Comparison of ENCODE assay signal across 17 cellular contexts in genomic region chr21:32240708-32241433, GRCh38. TPM values are rescaled to one million over a fixed set of nuclear protein-coding genes. Genes with fewer than 3 reads are reported as not detected.
DNase-seq lines count a peak whose midpoint lies in the region; ATAC-seq and TF ChIP-seq lines count a peak whose summit lies in the region.
"Had no signal": no experiment of that assay in that cellular context is flagged by ENCODE, and none has a peak within 500 bp of the region (broad histone marks: within the 10 kb centered on the region; RNA-seq: fewer than 3 reads in every experiment).

No MANE protein-coding gene starts in this region.

- H3K4me2 ChIP-seq in MM.1S (ENCODE audit: low read depth, low read length) = no peak overlapping the region

- H2AFZ ChIP-seq in MM.1S (ENCODE audit: low read length) = no peak overlapping the region

- no peaks in the 10 kb centered on the region for H3K4me1 ChIP-seq in MM.1S (ENCODE audit: low read length)
- H3K4me1 ChIP-seq in aorta (ENCODE audit: control insufficient read depth in 1 of 2, insufficient read depth in 2 of 2, low read length in 2 of 2) = peaks cover 0 to 4% of the 10 kb centered on the region in 2 donors
- H3K4me1 ChIP-seq: psoas muscle had no signal

- H3K27ac Mint-ChIP-seq in stimulated activated naive CD8-positive, alpha-beta T cell treated with anti-CD3 and anti-CD28 coated beads, Interleukin-15, amount 100 ng/mL, for 72 hours = peak overlapping the region; percentile 3 to 42
- H3K27ac Mint-ChIP-seq: activated CD8-positive, alpha-beta T cell treated with anti-CD3 and anti-CD28 coated beads, Interleukin-2, amount 10 ng/mL, durations not matched to agents 7 days and 5 days; activated naive CD4-positive, alpha-beta T cell treated with anti-CD3 and anti-CD28 coated beads for 36 hours had no signal

- TF ChIP-seq POLR2A in lower leg skin (IDR thresholded peaks at IDR 0.05) = no peak

- ATAC-seq in stimulated activated naive CD8-positive, alpha-beta T cell treated with anti-CD3 and anti-CD28 coated beads, Interleukin-15, amount 100 ng/mL, for 72 hours = no peak
- ATAC-seq in stimulated activated naive CD8-positive, alpha-beta T cell treated with anti-CD3 and anti-CD28 coated beads, Interleukin-15, Interleukin-2, amounts not matched to agents 100 U/mL and 50 U/mL, for 24 hours = no peak
- ATAC-seq in aorta (ENCODE audit: low FRiP score) = no peak
- ATAC-seq in HG03439 (IDR thresholded peaks at IDR 0.05; ENCODE audit: unreplicated experiment) = no peak
- ATAC-seq: activated CD8-positive, alpha-beta T cell treated with anti-CD3 and anti-CD28 coated beads, Interleukin-2, amount 10 ng/mL, durations not matched to agents 7 days and 5 days; PC-3; psoas muscle had no signal

- no peaks in the 10 kb centered on the region for H3F3A ChIP-seq in MM.1S (ENCODE audit: insufficient read depth, low read length)

- H3K79me2 ChIP-seq in MM.1S (ENCODE audit: low read length) = no peaks in the 10 kb centered on the region

- no peak overlapping the region for H3K4me3 Mint-ChIP-seq in stimulated activated naive CD8-positive, alpha-beta T cell treated with anti-CD3 and anti-CD28 coated beads, Interleukin-15, amount 100 ng/mL, for 72 hours
- H3K4me3 Mint-ChIP-seq: activated CD8-positive, alpha-beta T cell treated with anti-CD3 and anti-CD28 coated beads, Interleukin-2, amount 10 ng/mL, durations not matched to agents 7 days and 5 days; activated naive CD4-positive, alpha-beta T cell treated with anti-CD3 and anti-CD28 coated beads for 36 hours had no signal

- TF ChIP-seq CTCF in MM.1S (IDR thresholded peaks at IDR 0.05; ENCODE audit: low read length) (no peak), lower leg skin (IDR thresholded peaks at IDR 0.05) (no peak)

- WGBS in aorta, 2 donors = 4 to 9% methylated on average over 8 of the region's 8 CpGs
- 72 to 74% methylated on average over 8 of the region's 8 CpGs for WGBS in lower leg skin, 2 donors

- peaks cover 8% of the 10 kb centered on the region for H3K4me1 Mint-ChIP-seq in stimulated activated naive CD8-positive, alpha-beta T cell treated with anti-CD3 and anti-CD28 coated beads, Interleukin-15, amount 100 ng/mL, for 72 hours

- H3K27ac ChIP-seq in MM.1S (ENCODE audit: low read length) (no peak overlapping the region), aorta (ENCODE audit: low read depth in 1 of 2, low read length in 2 of 2) (peak overlapping the region; percentile 24 to 86)
- H3K27ac ChIP-seq: psoas muscle had no signal

- peaks cover 0 to 9% of the 10 kb centered on the region in 2 donors for H3K9me3 Mint-ChIP-seq in stimulated activated naive CD8-positive, alpha-beta T cell treated with anti-CD3 and anti-CD28 coated beads, Interleukin-15, amount 100 ng/mL, for 72 hours

- intact Hi-C loops in aorta (cut with DNase I) = no loop called here
- intact Hi-C loops in lower leg skin (cut with DNase I; ENCODE audit: low total_unique reads) = no loop called here

- no peak for DNase-seq in stimulated activated naive CD8-positive, alpha-beta T cell treated with anti-CD3 and anti-CD28 coated beads, Interleukin-15, amount 100 ng/mL, for 72 hours
- DNase-seq in stimulated activated naive CD8-positive, alpha-beta T cell treated with anti-CD3 and anti-CD28 coated beads, Interleukin-15, Interleukin-2, amounts not matched to agents 100 U/mL and 50 U/mL, for 24 hours = no peak
- DNase-seq in MM.1S (peak; percentile 37), fibroblast of peridontal ligament (ENCODE audit: extremely low read depth) (peak; percentile 61), aorta (no peak), lower leg skin (ENCODE audit: low spot score in 2 of 2) (no peak), SIG-M5 treated with dmso at 0.1 percent for 504 hours (lab: John Stamatoyannopoulos, UW; ENCODE audit: unreplicated experiment) (no peak)
- DNase-seq: activated CD8-positive, alpha-beta T cell treated with anti-CD3 and anti-CD28 coated beads, Interleukin-2, amount 10 ng/mL, durations not matched to agents 7 days and 5 days; activated naive CD4-positive, alpha-beta T cell treated with anti-CD3 and anti-CD28 coated beads for 36 hours; cerebellar nuclear complex; NCI-H1417; NCI-H446; PC-3; psoas muscle had no signal

- no peaks in the 10 kb centered on the region for H4K20me1 ChIP-seq in MM.1S (ENCODE audit: insufficient read depth, low read length)

- no peaks in the 10 kb centered on the region for H3K36me3 ChIP-seq in MM.1S (replicated peaks; ENCODE audit: insufficient read depth, low read length)
- no peaks in the 10 kb centered on the region for H3K36me3 ChIP-seq in aorta (ENCODE audit: control insufficient read depth in 1 of 2, insufficient read depth in 2 of 2, low read length in 1 of 2)

- H3K4me3 ChIP-seq in MM.1S (ENCODE audit: low read length) (no peak overlapping the region), aorta (ENCODE audit: low read length in 2 of 2) (peak overlapping the region in 1 of 2 donors; percentile 10), lower leg skin (ENCODE audit: low read depth, poor library complexity, severe bottlenecking) (no peak overlapping the region)
- H3K4me3 ChIP-seq: psoas muscle had no signal

- H3K27me3 Mint-ChIP-seq in stimulated activated naive CD8-positive, alpha-beta T cell treated with anti-CD3 and anti-CD28 coated beads, Interleukin-15, amount 100 ng/mL, for 72 hours = peaks cover 9% of the 10 kb centered on the region

- no peaks in the 10 kb centered on the region for H3K27me3 ChIP-seq in MM.1S (replicated peaks; ENCODE audit: insufficient read depth, low read length)
- peaks cover 0 to 3% of the 10 kb centered on the region in 2 donors for H3K27me3 ChIP-seq in aorta (ENCODE audit: control insufficient read depth in 1 of 2, insufficient read depth in 2 of 2, low read length in 1 of 2)

- H3K9me3 ChIP-seq in MM.1S (replicated peaks; ENCODE audit: insufficient read depth, low read length) = no peaks in the 10 kb centered on the region
- peaks cover 4% of the 10 kb centered on the region for H3K9me3 ChIP-seq in aorta (ENCODE audit: control insufficient read depth, low read length)
- H3K9me3 ChIP-seq: psoas muscle had no signal

- H3K9me2 ChIP-seq in MM.1S (replicated peaks; ENCODE audit: insufficient read depth, low read length) = no peaks in the 10 kb centered on the region

- no peak overlapping the region for H3K9ac ChIP-seq in MM.1S (ENCODE audit: low read length)

RNA-seq across cellular contexts. Expression of gene MIS18A, which starts 38.0 kb away (rescaled TPM):
- total RNA-seq in aorta (1 to 10 TPM; 4.6 to 5.5 TPM), lower leg skin (1 to 10 TPM; 2.2 to 7.7 (median 3.9) TPM)
- 1 to 10 TPM; 3.3 to 4.8 TPM for polyA plus RNA-seq in aorta

RNA-seq across cellular contexts. Expression of gene MRAP, which starts 57.8 kb away (rescaled TPM):
- total RNA-seq in aorta (under 1 TPM in 1 of 2 donors, not detected in 1; 0.42 TPM), lower leg skin (1 to 10 TPM in 2 of 4 donors, under 1 TPM in 1, not detected in 1; 0.45 to 1.4 (median 1.3) TPM)
- under 1 TPM in 1 of 2 donors, not detected in 1; 0.38 TPM for polyA plus RNA-seq in aorta
- total RNA-seq: activated CD8-positive, alpha-beta T cell treated with anti-CD3 and anti-CD28 coated beads, Interleukin-2, amount 10 ng/mL, durations not matched to agents 7 days and 5 days; activated naive CD4-positive, alpha-beta T cell treated with anti-CD3 and anti-CD28 coated beads for 36 hours; PC-3; T-helper 1 cell treated with Interleukin-12 subunit alpha and Interleukin-12 subunit beta and Interleukin-4 antibody, amounts not matched to agents 30 ng/mL and 1 ng/mL, for 36 hours had no signal
- polyA plus RNA-seq: AG04450 had no signal

Comparison
In these comparisons a context has a peak if more than half of its experiments do, and no peak if none do; other contexts are left out.
1. DNase-seq: peak in MM.1S (single experiment) and fibroblast of peridontal ligament (single experiment); none in stimulated activated naive CD8-positive, alpha-beta T cell treated with anti-CD3 and anti-CD28 coated beads, Interleukin-15, amount 100 ng/mL, for 72 hours (0 of 2), stimulated activated naive CD8-positive, alpha-beta T cell treated with anti-CD3 and anti-CD28 coated beads, Interleukin-15, Interleukin-2, amounts not matched to agents 100 U/mL and 50 U/mL, for 24 hours (single experiment), aorta (0 of 2), lower leg skin (0 of 2) and SIG-M5 treated with dmso at 0.1 percent for 504 hours (single experiment).